ENCODE assay signal across 8 cellular contexts in the genomic region with DNA sequence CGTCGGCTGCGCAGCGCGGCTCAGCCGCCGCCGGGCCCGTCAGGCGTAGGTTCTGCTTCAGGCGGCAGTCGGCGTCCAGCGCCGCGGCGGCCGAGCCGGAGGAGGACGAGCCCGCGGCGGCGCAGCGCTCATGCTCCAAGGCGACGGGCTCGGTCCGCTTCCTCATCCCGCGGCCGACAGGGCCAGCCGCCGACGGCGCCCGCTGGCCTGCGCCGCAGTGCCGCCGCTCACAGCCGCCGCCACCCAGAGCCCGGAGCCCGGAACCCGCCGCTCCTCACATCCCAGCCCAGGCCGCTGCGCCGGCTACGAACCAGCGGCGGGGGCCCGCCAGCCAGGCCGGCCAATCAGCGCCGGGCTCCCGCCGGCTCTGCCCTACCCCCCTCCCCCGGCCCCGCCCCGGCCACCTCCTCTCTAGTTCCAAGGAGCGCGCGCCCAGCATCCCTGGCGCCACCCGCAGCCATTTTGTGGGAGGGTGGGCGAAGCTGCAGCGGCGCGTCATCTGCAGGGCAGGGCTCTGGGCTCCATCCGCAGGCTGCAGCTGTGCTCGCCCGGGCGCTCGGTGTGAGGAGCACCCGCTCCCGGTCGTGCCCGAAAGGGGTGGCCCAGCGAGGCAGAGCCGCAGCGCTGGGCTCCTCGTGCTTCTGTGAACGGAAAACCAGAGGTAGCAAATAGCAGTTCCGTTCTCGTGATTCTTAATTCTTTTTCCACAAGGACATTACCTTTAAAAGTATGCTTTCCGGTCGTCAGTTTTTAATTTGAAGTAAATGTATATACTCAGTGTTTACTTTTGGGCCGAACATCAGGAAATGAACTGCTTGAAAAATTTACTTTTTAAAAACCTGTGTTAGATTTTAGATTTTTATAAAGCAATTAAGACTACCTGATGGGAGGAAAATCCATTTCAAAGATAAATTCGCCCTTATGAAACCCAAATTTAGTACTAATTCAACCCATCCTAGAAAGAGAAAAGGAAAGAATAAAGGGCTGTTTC. TPM values are rescaled to one million over a fixed set of nuclear protein-coding genes. Genes with fewer than 3 reads are reported as not detected.
DNase-seq lines count a peak whose midpoint lies in the region; ATAC-seq and TF ChIP-seq lines count a peak whose summit lies in the region.

A gene (minus strand): TSS at position 298 of the 991 bp plus-strand sequence. CDS start 132 bp downstream, at position 166.

- H3K27me3 ChIP-seq in fibroblast of lung (ENCODE audit: control insufficient read depth, insufficient read depth, low read length): no peaks in the 10 kb centered on the region
- no peaks in the 10 kb centered on the region for H3K27me3 ChIP-seq in naive thymus-derived CD4-positive, alpha-beta T cell (ENCODE audit: control insufficient read depth in 2 of 2, insufficient read depth in 2 of 2, low read length in 2 of 2)

- no peaks in the 10 kb centered on the region for H3K4me1 ChIP-seq in fibroblast of lung (ENCODE audit: control insufficient read depth, extremely low read depth, insufficient read depth, low read length)
- H3K4me1 ChIP-seq in naive thymus-derived CD4-positive, alpha-beta T cell (ENCODE audit: control insufficient read depth in 2 of 2, insufficient read depth in 2 of 2, low read length in 2 of 2): no peaks in the 10 kb centered on the region

- peak within 1 kb of the TSS; percentile 74 for H2AFZ ChIP-seq in fibroblast of lung (ENCODE audit: low read length)

- CTCF ChIA-PET in naive thymus-derived CD4-positive, alpha-beta T cell (lab: Charles Lee): interaction anchor here (0.9 kb wide), 1 partner anchor 326 kb away, joined by 3 read pairs; no protein-coding TSS in a partner anchor

- H3K9ac ChIP-seq in fibroblast of lung (ENCODE audit: insufficient read depth, low read length): peak within 1 kb of the TSS; percentile 83

- peaks cover 5 to 22% (median 18%) of the 10 kb centered on the region in 7 donors for H3K4me1 Mint-ChIP-seq in naive thymus-derived CD4-positive, alpha-beta T cell
- peaks cover 12% of the 10 kb centered on the region for H3K4me1 Mint-ChIP-seq in stimulated activated memory B cell treated with anti-CD40 and anti-IgM and Interleukin-4, amounts not matched to agents 10 μg/mL and 1 μg/mL and 100 μg/mL, for 72 hours

- no peaks in the 10 kb centered on the region for H4K20me1 ChIP-seq in fibroblast of lung (ENCODE audit: control insufficient read depth, extremely low read depth, insufficient read depth, low read length)

- H3K4me3 Mint-ChIP-seq in naive thymus-derived CD4-positive, alpha-beta T cell: peak within 1 kb of the TSS; percentile 83 to 94 (median 88)
- peak within 1 kb of the TSS; percentile 87 for H3K4me3 Mint-ChIP-seq in stimulated activated memory B cell treated with anti-CD40 and anti-IgM and Interleukin-4, amounts not matched to agents 10 μg/mL and 1 μg/mL and 100 μg/mL, for 72 hours

- peak within 1 kb of the TSS; percentile 46 to 96 (median 82) for H3K27ac Mint-ChIP-seq in naive thymus-derived CD4-positive, alpha-beta T cell
- H3K27ac Mint-ChIP-seq in stimulated activated memory B cell treated with anti-CD40 and anti-IgM and Interleukin-4, amounts not matched to agents 10 μg/mL and 1 μg/mL and 100 μg/mL, for 72 hours: peak within 1 kb of the TSS; percentile 89

- H3K4me2 ChIP-seq in fibroblast of lung (ENCODE audit: extremely low read depth, insufficient read depth, low read length): peak within 1 kb of the TSS; percentile 92

- peak within 1 kb of the TSS; percentile 88 for H3K27ac ChIP-seq in fibroblast of lung (ENCODE audit: insufficient read depth, low read length)
- H3K27ac ChIP-seq in naive thymus-derived CD4-positive, alpha-beta T cell (ENCODE audit: low read depth, low read length): peak within 1 kb of the TSS; percentile 74

- peak; percentile 96 for ATAC-seq in naive thymus-derived CD4-positive, alpha-beta T cell
- peak; percentile 97 for ATAC-seq in stimulated activated memory B cell treated with anti-CD40 and anti-IgM and Interleukin-4, amounts not matched to agents 10 μg/mL and 1 μg/mL and 100 μg/mL, for 72 hours

- POLR2A ChIA-PET in naive thymus-derived CD4-positive, alpha-beta T cell (lab: Charles Lee): interaction anchor here (0.9 kb wide), 1 partner anchor 143 kb away, joined by 3 read pairs; a partner anchor contains a TSS

- 0 out of 2 replicates have a peak, but pooled peaks have one; percentile 9 for TF ChIP-seq CTCF in LNCaP clone FGC (IDR thresholded peaks at IDR 0.05; ENCODE audit: control insufficient read depth, extremely low read depth, insufficient read depth)
- no peak for TF ChIP-seq CTCF in fibroblast of lung (conservative IDR thresholded peaks at IDR 0.05 in 1 of 2, IDR thresholded peaks at IDR 0.05 in 1 of 2; ENCODE audit: low read depth in 1 of 2, low read length in 2 of 2)

- H3K36me3 ChIP-seq in fibroblast of lung (ENCODE audit: control insufficient read depth, insufficient read depth, low read length): peaks cover 2% of the 10 kb centered on the region
- H3K36me3 ChIP-seq in naive thymus-derived CD4-positive, alpha-beta T cell (ENCODE audit: control insufficient read depth in 2 of 3, insufficient read depth in 3 of 3, low read length in 3 of 3): peaks cover 0 to 3% (median 0%) of the 10 kb centered on the region in 3 experiments

- peaks cover 0 to 6% (median 0%) of the 10 kb centered on the region in 5 donors for H3K27me3 Mint-ChIP-seq in naive thymus-derived CD4-positive, alpha-beta T cell
- H3K27me3 Mint-ChIP-seq in stimulated activated memory B cell treated with anti-CD40 and anti-IgM and Interleukin-4, amounts not matched to agents 10 μg/mL and 1 μg/mL and 100 μg/mL, for 72 hours: no peaks in the 10 kb centered on the region

- H3K79me2 ChIP-seq in fibroblast of lung (ENCODE audit: control insufficient read depth, insufficient read depth, low read length): peaks cover 41% of the 10 kb centered on the region

- H3K9me3 ChIP-seq in fibroblast of lung (ENCODE audit: control insufficient read depth, insufficient read depth, low read depth, low read length): no peaks in the 10 kb centered on the region
- no peaks in the 10 kb centered on the region for H3K9me3 ChIP-seq in naive thymus-derived CD4-positive, alpha-beta T cell (ENCODE audit: control insufficient read depth in 2 of 3, low read length in 3 of 3)

- DNase-seq in EL (peak; percentile 98), H4 (ENCODE audit: low spot score) (peak; percentile 94), LNCaP clone FGC (ENCODE audit: low read depth) (peak; percentile 83), RPMI8226 (peak; percentile 97), fibroblast of lung (ENCODE audit: low read depth in 2 of 2) (peak; percentile 95 to 96)
- DNase-seq in activated T-helper 1 cell treated with anti-CD3 and anti-CD28 coated beads, Interleukin-2, amount 50 U/mL, for 16 hours (ENCODE audit: low read depth in 1 of 2, low spot score in 1 of 2): peak; percentile 87 to 93
- peak; percentile 80 to 93 (median 89) for DNase-seq in naive thymus-derived CD4-positive, alpha-beta T cell

- no peaks in the 10 kb centered on the region for H3K9me3 Mint-ChIP-seq in naive thymus-derived CD4-positive, alpha-beta T cell
- no peaks in the 10 kb centered on the region for H3K9me3 Mint-ChIP-seq in stimulated activated memory B cell treated with anti-CD40 and anti-IgM and Interleukin-4, amounts not matched to agents 10 μg/mL and 1 μg/mL and 100 μg/mL, for 72 hours

- peak within 1 kb of the TSS; percentile 74 for H3K4me3 ChIP-seq in LNCaP clone FGC (ENCODE audit: low read depth, low read length)
- H3K4me3 ChIP-seq in fibroblast of lung (replicated peaks in 1 of 4; ENCODE audit: control extremely low read depth in 1 of 4, insufficient read depth in 1 of 4, low read depth in 3 of 4, low read length in 4 of 4): peak within 1 kb of the TSS; percentile 90 to 95 (median 92)
- peak within 1 kb of the TSS; percentile 62 for H3K4me3 ChIP-seq in naive thymus-derived CD4-positive, alpha-beta T cell (ENCODE audit: low read length)

- H3K36me3 Mint-ChIP-seq in naive thymus-derived CD4-positive, alpha-beta T cell: peaks cover 0 to 8% (median 4%) of the 10 kb centered on the region in 5 donors
- H3K36me3 Mint-ChIP-seq in stimulated activated memory B cell treated with anti-CD40 and anti-IgM and Interleukin-4, amounts not matched to agents 10 μg/mL and 1 μg/mL and 100 μg/mL, for 72 hours: peaks cover 6% of the 10 kb centered on the region

- intact Hi-C loops in naive thymus-derived CD4-positive, alpha-beta T cell (cut with micrococcal nuclease): loop anchor here (1.0 to 10.0 kb wide), 17 partner anchors 8 to 1966 kb away; a partner anchor contains a TSS

RNA-seq across cellular contexts. Expression of the gene that starts here (rescaled TPM):
- total RNA-seq in H4 (2014; rRNA removed; shearing (Covaris generic)): 22.5 and 24.7 TPM in 2 replicates
- total RNA-seq in fibroblast of lung: 45.7 and 79.1 TPM in 2 replicates
- 52.9 and 84.6 TPM in 2 replicates for polyA plus RNA-seq in fibroblast of lung
- 82.8 and 88.6 TPM in 2 replicates for polyA plus RNA-seq in fibroblast of lung (2012)
- 86.2 and 110 TPM in 2 replicates for polyA minus RNA-seq in fibroblast of lung (ENCODE audit: low replicate concordance)
- 10 to 100 TPM; 16.5 to 27.6 (median 22.5) TPM for total RNA-seq in naive thymus-derived CD4-positive, alpha-beta T cell
- 10 to 100 TPM; 24.4 to 29.7 TPM for polyA plus RNA-seq in naive thymus-derived CD4-positive, alpha-beta T cell

Comparison
In these comparisons a context has a peak if more than half of its experiments do, and no peak if none do; other contexts are left out.
1. Peak in every context shown above with its lines: DNase-seq, ATAC-seq, H3K4me3 ChIP-seq and H3K27ac ChIP-seq.